1 cellular context compared by ENCODE assay signal in genomic region chr2:218405365-218406208, GRCh38.
A peak's percentile ranks its signal among the peaks of the same experiment; 100 is the strongest.
TF ChIP-seq lines count a peak whose summit lies in the region.

No MANE protein-coding gene starts in this region.

TF ChIP-seq in A549, 52 proteins besides CTCF, POLR2A, EP300 and RAD21:
- TF ChIP-seq USF2 (IDR thresholded peaks at IDR 0.05) (no peak), HOXA7 (CRISPR knock-in tag; IDR thresholded peaks at IDR 0.05) (0 out of 2 replicates have a peak, but pooled peaks have one; percentile 14), MYC (IDR thresholded peaks at IDR 0.05; ENCODE audit: borderline replicate concordance, low read length) (no peak), ESRRA (IDR thresholded peaks at IDR 0.05; ENCODE audit: borderline replicate concordance, low read length) (no peak), TFCP2L1 (CRISPR knock-in tag; IDR thresholded peaks at IDR 0.05) (0 out of 2 replicates have a peak, but pooled peaks have one; percentile 30), EHMT2 (IDR thresholded peaks at IDR 0.05; ENCODE audit: low read depth) (no peak)
- TF ChIP-seq, protein P1, sequence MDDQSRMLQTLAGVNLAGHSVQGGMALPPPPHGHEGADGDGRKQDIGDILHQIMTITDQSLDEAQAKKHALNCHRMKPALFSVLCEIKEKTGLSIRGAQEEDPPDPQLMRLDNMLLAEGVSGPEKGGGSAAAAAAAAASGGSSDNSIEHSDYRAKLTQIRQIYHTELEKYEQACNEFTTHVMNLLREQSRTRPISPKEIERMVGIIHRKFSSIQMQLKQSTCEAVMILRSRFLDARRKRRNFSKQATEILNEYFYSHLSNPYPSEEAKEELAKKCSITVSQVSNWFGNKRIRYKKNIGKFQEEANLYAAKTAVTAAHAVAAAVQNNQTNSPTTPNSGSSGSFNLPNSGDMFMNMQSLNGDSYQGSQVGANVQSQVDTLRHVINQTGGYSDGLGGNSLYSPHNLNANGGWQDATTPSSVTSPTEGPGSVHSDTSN (IDR thresholded peaks at IDR 0.05), result 0 out of 2 replicates have a peak, but pooled peaks have one; percentile 64
- TF ChIP-seq, protein P2, sequence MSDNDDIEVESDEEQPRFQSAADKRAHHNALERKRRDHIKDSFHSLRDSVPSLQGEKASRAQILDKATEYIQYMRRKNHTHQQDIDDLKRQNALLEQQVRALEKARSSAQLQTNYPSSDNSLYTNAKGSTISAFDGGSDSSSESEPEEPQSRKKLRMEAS (IDR thresholded peaks at IDR 0.05), result peak; percentile 10; the same call in 1 of the 2 replicates
- TF ChIP-seq, protein P3, sequence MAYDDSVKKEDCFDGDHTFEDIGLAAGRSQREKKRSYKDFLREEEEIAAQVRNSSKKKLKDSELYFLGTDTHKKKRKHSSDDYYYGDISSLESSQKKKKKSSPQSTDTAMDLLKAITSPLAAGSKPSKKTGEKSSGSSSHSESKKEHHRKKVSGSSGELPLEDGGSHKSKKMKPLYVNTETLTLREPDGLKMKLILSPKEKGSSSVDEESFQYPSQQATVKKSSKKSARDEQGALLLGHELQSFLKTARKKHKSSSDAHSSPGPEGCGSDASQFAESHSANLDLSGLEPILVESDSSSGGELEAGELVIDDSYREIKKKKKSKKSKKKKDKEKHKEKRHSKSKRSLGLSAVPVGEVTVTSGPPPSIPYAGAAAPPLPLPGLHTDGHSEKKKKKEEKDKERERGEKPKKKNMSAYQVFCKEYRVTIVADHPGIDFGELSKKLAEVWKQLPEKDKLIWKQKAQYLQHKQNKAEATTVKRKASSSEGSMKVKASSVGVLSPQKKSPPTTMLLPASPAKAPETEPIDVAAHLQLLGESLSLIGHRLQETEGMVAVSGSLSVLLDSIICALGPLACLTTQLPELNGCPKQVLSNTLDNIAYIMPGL (CRISPR knock-in tag; IDR thresholded peaks at IDR 0.05; ENCODE audit: borderline replicate concordance), result no peak
